Comparison of ENCODE assay signal across 8 cellular contexts in the genomic region with DNA sequence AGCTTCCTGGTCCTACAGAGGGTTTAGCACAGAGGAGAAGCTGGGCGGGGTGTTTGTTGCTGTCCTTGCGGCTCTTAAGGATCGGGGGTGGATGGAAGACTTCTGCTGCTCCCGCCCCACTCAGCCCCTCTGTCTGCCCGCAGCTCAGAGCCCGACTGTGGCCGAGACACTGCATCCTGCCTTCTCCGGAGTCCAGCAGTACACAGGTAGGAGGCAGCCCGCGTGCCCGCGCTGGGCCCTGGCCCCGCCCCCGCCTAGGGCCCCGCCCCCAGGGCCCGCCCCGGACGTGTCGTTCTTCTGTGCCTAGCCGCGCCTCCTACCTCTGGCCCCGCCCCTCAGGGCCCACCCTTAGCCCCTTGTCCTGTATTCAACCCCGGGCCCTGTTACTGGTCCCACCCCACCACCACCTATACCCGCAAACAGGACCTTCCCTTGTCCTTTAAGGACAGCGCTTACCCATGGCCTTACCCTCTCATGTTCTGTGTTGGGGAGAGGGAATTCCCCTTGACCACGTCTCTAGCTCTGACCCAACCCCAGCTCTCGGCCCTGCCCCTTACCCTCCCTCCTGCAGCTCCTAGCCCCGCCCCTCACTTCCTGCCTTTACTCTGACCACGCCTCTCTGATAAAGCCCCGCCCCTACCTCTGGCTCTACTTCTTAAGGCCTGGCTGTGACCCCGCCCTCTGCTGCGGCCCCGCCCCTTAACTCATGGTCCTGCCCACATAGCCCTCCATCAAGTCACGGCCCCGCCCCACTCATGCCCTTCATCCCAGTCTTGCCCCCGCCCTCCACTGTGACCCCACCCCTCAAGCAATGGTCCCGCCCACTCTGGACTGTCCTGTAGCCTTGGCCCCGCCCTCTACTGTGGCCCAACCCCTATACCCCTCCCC.
A peak's percentile ranks its signal among the peaks of the same experiment; 100 is the strongest.
DNase-seq lines count a peak whose midpoint lies in the region; ATAC-seq and TF ChIP-seq lines count a peak whose summit lies in the region.

No MANE protein-coding gene starts in this region.

- H3K36me3 ChIP-seq in BJ (ENCODE audit: control insufficient read depth, insufficient read depth, low read length) (no peaks in the 10 kb centered on the region), HUES64 (ENCODE audit: insufficient read depth, low read length) (no peaks in the 10 kb centered on the region; the same call in 1 of the 2 replicates), adipocyte (ENCODE audit: control insufficient read depth, insufficient read depth, low read length, severe bottlenecking) (no peaks in the 10 kb centered on the region)

- DNase-seq in BJ (ENCODE audit: low read depth), result no peak
- peak; percentile 46 for DNase-seq in T-helper 22 cell (ENCODE audit: low read depth)
- DNase-seq in adipocyte (ENCODE audit: low read depth), result peak; percentile 56
- peak; percentile 72 to 82 for DNase-seq in stimulated activated CD4-positive, alpha-beta T cell treated with anti-CD3 and anti-CD28 coated beads, Interleukin-2, amount 100 ng/mL, for 24 hours

- ATAC-seq in GM18502 (IDR thresholded peaks at IDR 0.05; ENCODE audit: poor library complexity, unreplicated experiment) (no peak), HG03521 (IDR thresholded peaks at IDR 0.05; ENCODE audit: unreplicated experiment) (no peak)

- H3K9ac ChIP-seq in HUES64 (ENCODE audit: low read depth, low read length) (peak overlapping the region; percentile 65), adipocyte (ENCODE audit: low read length) (no peak overlapping the region)

- no peak for TF ChIP-seq CTCF in BJ (IDR thresholded peaks at IDR 0.05; ENCODE audit: insufficient read depth, low read depth, low read length)

- peak overlapping the region; percentile 71 for H3K27ac ChIP-seq in HUES64 (ENCODE audit: low read depth, low read length)

- CTCF ChIA-PET in BJ (lab: Yijun Ruan, JAX), result interaction anchor here (1.1 to 1.4 kb wide), 3 partner anchors 10 to 20 kb away, joined by 3 to 5 read pairs (median 4); no protein-coding TSS in a partner anchor

- H3K4me1 ChIP-seq in HUES64 (ENCODE audit: insufficient read depth, low read length), result no peaks in the 10 kb centered on the region; the same call in 1 of the 2 replicates
- no peaks in the 10 kb centered on the region for H3K4me1 ChIP-seq in adipocyte (ENCODE audit: control insufficient read depth, insufficient read depth, low read length)

- WGBS in HUES64, result 8% methylated on average over 37 of the region's 38 CpGs

- H3K27me3 ChIP-seq in BJ (ENCODE audit: control insufficient read depth, insufficient read depth, low read length) (peaks cover 5% of the 10 kb centered on the region), HUES64 (ENCODE audit: insufficient read depth, low read length) (no peaks in the 10 kb centered on the region), adipocyte (replicated peaks; ENCODE audit: control insufficient read depth, insufficient read depth, low read length) (peaks cover 51% of the 10 kb centered on the region)

- POLR2A ChIA-PET in BJ (lab: Charles Lee), result no interaction called here

- H3K9me3 ChIP-seq in HUES64 (ENCODE audit: insufficient read depth, low read depth, low read length), result no peaks in the 10 kb centered on the region
- H3K9me3 ChIP-seq in adipocyte (ENCODE audit: control insufficient read depth, low read length), result no peaks in the 10 kb centered on the region
- no peaks in the 10 kb centered on the region for H3K9me3 ChIP-seq in iPS-18c (ENCODE audit: control insufficient read depth, insufficient read depth, low read length)

- H3K4me3 ChIP-seq in BJ (ENCODE audit: low read depth, low read length) (peak overlapping the region; percentile 27), HUES64 (ENCODE audit: low read length) (peak overlapping the region; percentile 67), adipocyte (ENCODE audit: low read length) (no peak overlapping the region), iPS-18c (ENCODE audit: insufficient read depth, low read depth, low read length) (peak overlapping the region; percentile 56)
